Comparison of ENCODE assay signal across 8 cellular contexts in the genomic region with DNA sequence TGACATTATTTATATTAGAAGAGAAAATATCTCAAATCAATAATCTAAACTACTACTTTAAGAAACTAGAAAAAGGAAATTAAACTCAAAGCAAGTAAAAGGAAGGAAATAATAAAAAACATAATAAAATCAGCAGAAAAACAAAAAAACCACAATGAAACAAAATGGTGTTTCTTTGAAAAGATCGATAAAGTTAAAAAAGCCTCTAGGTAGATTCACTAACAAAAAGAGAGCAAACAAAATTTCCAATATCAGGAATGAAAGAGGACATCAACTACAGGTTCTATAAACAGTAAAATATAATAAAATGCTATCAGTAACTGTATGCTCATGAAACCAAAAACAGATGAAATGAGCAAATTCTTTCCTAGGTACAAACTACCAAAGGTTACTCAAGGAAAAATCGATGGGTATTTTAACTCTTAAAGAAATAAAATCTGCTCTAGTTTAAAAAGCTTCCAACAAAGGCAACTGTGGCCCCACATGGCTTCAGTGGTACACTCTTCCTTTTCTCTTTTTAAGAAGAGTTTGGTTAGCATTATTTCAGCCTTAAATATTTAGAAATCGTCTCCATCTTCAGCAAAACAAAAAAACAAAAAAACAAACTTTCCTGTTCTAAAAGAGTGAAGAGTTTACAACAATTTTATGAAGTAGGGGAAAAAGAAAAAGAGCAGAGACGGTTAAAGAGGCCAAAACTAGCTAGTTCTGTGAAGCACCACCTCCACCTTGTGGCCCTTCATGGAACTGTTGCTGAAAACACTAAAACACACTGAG.
DNase-seq lines count a peak whose midpoint lies in the region; ATAC-seq and TF ChIP-seq lines count a peak whose summit lies in the region.

No MANE protein-coding gene starts in this region.

- DNase-seq in HCT116 (ENCODE audit: low read depth, low spot score) (peak; percentile 59), NOMO-1 (lab: John Stamatoyannopoulos, UW; ENCODE audit: unreplicated experiment in 2 of 2) (peak; percentile 37 to 58), endothelial cell (ENCODE audit: low spot score) (peak; percentile 67), myocyte (ENCODE audit: low read depth) (peak; percentile 74), NK-92 (lab: John Stamatoyannopoulos, UW; ENCODE audit: unreplicated experiment) (no peak)
- DNase-seq in activated CD8-positive, alpha-beta memory T cell treated with anti-CD3 and anti-CD28 coated beads for 48 hours (ENCODE audit: low read depth in 2 of 3, low spot score in 2 of 3), result peak in 2 of 3 experiments; percentile 32 to 45
- peak; percentile 43 for DNase-seq in stimulated activated naive CD4-positive, alpha-beta T cell treated with Interleukin-2 at 50 U/mL for 16 hours (lab: John Stamatoyannopoulos, UW)

- H3K9ac ChIP-seq in BLaER1 treated with 17β-estradiol and CSF1 and Interleukin-3, amounts not matched to agents 10 nM and 100 nM, result peak overlapping the region in 8 of 11 experiments; percentile 5 to 61 (median 42); a peak in 9 of 22 replicates
- no peak overlapping the region for H3K9ac ChIP-seq in HCT116 (ENCODE audit: low read length)

- no peak overlapping the region for H3K4me3 Mint-ChIP-seq in endothelial cell (ENCODE audit: unreplicated experiment)

- no peak overlapping the region for H3K27ac Mint-ChIP-seq in endothelial cell (ENCODE audit: unreplicated experiment)

- peak overlapping the region in 8 of 11 experiments; percentile 26 to 58 (median 46); a peak in 14 of 22 replicates for H3K27ac ChIP-seq in BLaER1 treated with 17β-estradiol and CSF1 and Interleukin-3, amounts not matched to agents 10 nM and 100 nM
- no peak overlapping the region for H3K27ac ChIP-seq in HCT116 (ENCODE audit: low read depth, low read length)

- peak; percentile 88 for ATAC-seq in HCT116

- H3K4me3 ChIP-seq in BLaER1 treated with 17β-estradiol and CSF1 and Interleukin-3, amounts not matched to agents 10 nM and 100 nM, result no peak overlapping the region
- H3K4me3 ChIP-seq in HCT116 (replicated peaks in 1 of 2; ENCODE audit: low read depth in 1 of 2, low read length in 2 of 2), result no peak overlapping the region

- H3K9me2 ChIP-seq in HCT116 (ENCODE audit: insufficient read depth), result no peaks in the 10 kb centered on the region

- no peaks in the 10 kb centered on the region for H3K27me3 Mint-ChIP-seq in endothelial cell (ENCODE audit: unreplicated experiment)

- POLR2A ChIA-PET in HCT116 (lab: Charles Lee), result interaction anchor here (1.2 to 2.5 kb wide), 3 partner anchors 294 to 373 kb away, joined by 9 to 13 read pairs (median 11); no protein-coding TSS in a partner anchor

- H3K4me2 ChIP-seq in BLaER1 treated with 17β-estradiol and CSF1 and Interleukin-3, amounts not matched to agents 10 nM and 100 nM, result peak overlapping the region in 8 of 11 experiments; percentile 0 to 33 (median 18); a peak in 7 of 22 replicates
- no peak overlapping the region for H3K4me2 ChIP-seq in HCT116 (ENCODE audit: low read length)

- peak; percentile 91 to 99 (median 98) for TF ChIP-seq CTCF in HCT116 (IDR thresholded peaks at IDR 0.05 in 2 of 3, conservative IDR thresholded peaks at IDR 0.05 in 1 of 3; ENCODE audit: borderline replicate concordance in 1 of 3, insufficient read depth in 1 of 3, low read depth in 2 of 3, low read length in 2 of 3)
- TF ChIP-seq CTCF in endothelial cell (IDR thresholded peaks at IDR 0.05; ENCODE audit: unreplicated experiment), result peak; percentile 96

- TF ChIP-seq RAD21 in HCT116 (IDR thresholded peaks at IDR 0.05; ENCODE audit: low read depth), result peak; percentile 97

- H3K27me3 ChIP-seq in BLaER1 treated with 17β-estradiol and CSF1 and Interleukin-3, amounts not matched to agents 10 nM and 100 nM, result no peaks in the 10 kb centered on the region
- H3K27me3 ChIP-seq in HCT116 (ENCODE audit: insufficient read depth, low read length), result no peaks in the 10 kb centered on the region

- intact Hi-C loops in HCT116 (cut with micrococcal nuclease), result loop anchor here (1.0 to 10.0 kb wide), 4 partner anchors 293 to 690 kb away; no protein-coding TSS in a partner anchor

- peaks cover 2 to 38% (median 22%) of the 10 kb centered on the region in 11 experiments; a peak in 16 of 22 replicates for H3K36me3 ChIP-seq in BLaER1 treated with 17β-estradiol and CSF1 and Interleukin-3, amounts not matched to agents 10 nM and 100 nM
- peaks cover 5 to 8% of the 10 kb centered on the region in 2 experiments; a peak in 3 of 4 replicates for H3K36me3 ChIP-seq in HCT116 (ENCODE audit: control insufficient read depth in 1 of 2, insufficient read depth in 2 of 2, low read length in 2 of 2)

- H2AFZ ChIP-seq in HCT116 (ENCODE audit: low read depth, low read length, poor library complexity, severe bottlenecking), result no peak overlapping the region

- no peaks in the 10 kb centered on the region for H3K36me3 Mint-ChIP-seq in endothelial cell (ENCODE audit: low read depth, unreplicated experiment)

- no peaks in the 10 kb centered on the region for H3K9me3 ChIP-seq in BLaER1 treated with 17β-estradiol and CSF1 and Interleukin-3, amounts not matched to agents 10 nM and 100 nM (replicated peaks in 1 of 11)
- H3K9me3 ChIP-seq in HCT116 (ENCODE audit: control insufficient read depth in 1 of 2, insufficient read depth in 1 of 2, low read depth in 1 of 2, low read length in 2 of 2), result no peaks in the 10 kb centered on the region

- peaks cover 36 to 50% (median 44%) of the 10 kb centered on the region in 10 experiments for H3K4me1 ChIP-seq in BLaER1 treated with 17β-estradiol and CSF1 and Interleukin-3, amounts not matched to agents 10 nM and 100 nM
- H3K4me1 ChIP-seq in HCT116 (ENCODE audit: control insufficient read depth in 1 of 2, insufficient read depth in 2 of 2, low read length in 2 of 2), result no peaks in the 10 kb centered on the region

- H3K9me3 Mint-ChIP-seq in endothelial cell (ENCODE audit: unreplicated experiment), result no peaks in the 10 kb centered on the region

- no TSS peak for BruUV-seq in HCT116 (replicated peaks; lab: Mats Ljungman, UMichigan)

- H3K4me1 Mint-ChIP-seq in endothelial cell (ENCODE audit: unreplicated experiment), result peaks cover 19% of the 10 kb centered on the region

- CTCF ChIA-PET in HCT116 (lab: Charles Lee), result interaction anchor here (0.6 to 5.5 kb wide), 20 partner anchors 9 to 687 kb away, joined by 3 to 101 read pairs (median 4); partner anchors contain the start of gene MTMR4

- TF ChIP-seq POLR2A in HCT116 (IDR thresholded peaks at IDR 0.05; ENCODE audit: borderline replicate concordance, extremely low read depth, insufficient read depth, insufficient read length), result no peak

- no peaks in the 10 kb centered on the region for H4K20me1 ChIP-seq in BLaER1 treated with 17β-estradiol and CSF1 and Interleukin-3, amounts not matched to agents 10 nM and 100 nM
- no peaks in the 10 kb centered on the region; the same call in 1 of the 2 replicates for H4K20me1 ChIP-seq in HCT116 (ENCODE audit: insufficient read depth)

- no peaks in the 10 kb centered on the region for H3K79me2 ChIP-seq in HCT116 (ENCODE audit: insufficient read depth, low read length)

- RAD21 ChIA-PET in HCT116 (lab: Charles Lee; ENCODE audit: low non-redundant PET in 1 of 2, low total read pairs in 2 of 2, uncharacterized antibody in 2 of 2, unreplicated experiment in 2 of 2), result interaction anchor here (0.7 to 1.4 kb wide), 6 partner anchors 293 to 486 kb away, joined by 4 to 13 read pairs (median 6); no protein-coding TSS in a partner anchor

TF ChIP-seq in HCT116, 20 proteins besides CTCF, POLR2A, EP300 and RAD21 (continues in another document):
- TF ChIP-seq ZBTB33 (IDR thresholded peaks at IDR 0.05; ENCODE audit: extremely low read depth, insufficient replicate concordance, low read length) (no peak), CEBPB (IDR thresholded peaks at IDR 0.05; ENCODE audit: low read depth) (no peak), REST (IDR thresholded peaks at IDR 0.05; ENCODE audit: low read depth) (no peak), ATF3 (IDR thresholded peaks at IDR 0.05) (no peak)
